9 cellular contexts compared by ENCODE assay signal in genomic region chr3:159861369-159861987, GRCh38. TPM values are rescaled to one million over a fixed set of nuclear protein-coding genes. Genes with fewer than 3 reads are reported as not detected.
DNase-seq lines count a peak whose midpoint lies in the region; ATAC-seq lines count a peak whose summit lies in the region.
"Had no signal": no experiment of that assay in that cellular context is flagged by ENCODE, and none has a peak within 500 bp of the region (broad histone marks: within the 10 kb centered on the region; RNA-seq: fewer than 3 reads in every experiment).

No MANE protein-coding gene starts in this region.

- no peak overlapping the region for H3K27ac Mint-ChIP-seq in activated CD4-positive, alpha-beta T cell treated with anti-CD3 and anti-CD28 coated beads, Interleukin-2, amount 10 ng/mL, durations not matched to agents 7 days and 5 days
- H3K27ac Mint-ChIP-seq: activated naive CD4-positive, alpha-beta T cell treated with anti-CD3 and anti-CD28 coated beads, Interleukin-2, amount 50 U/mL, for 72 hours had no signal

- WGBS in right cardiac atrium = 66% methylated on average over 4 of the region's 4 CpGs

- peaks cover 17% of the 10 kb centered on the region for H3K27me3 Mint-ChIP-seq in activated CD4-positive, alpha-beta T cell treated with anti-CD3 and anti-CD28 coated beads, Interleukin-2, amount 10 ng/mL, durations not matched to agents 7 days and 5 days

- H3K4me3 Mint-ChIP-seq in activated CD4-positive, alpha-beta T cell treated with anti-CD3 and anti-CD28 coated beads, Interleukin-2, amount 10 ng/mL, durations not matched to agents 7 days and 5 days = no peak overlapping the region

- peaks cover 5% of the 10 kb centered on the region for H3K4me1 Mint-ChIP-seq in activated CD4-positive, alpha-beta T cell treated with anti-CD3 and anti-CD28 coated beads, Interleukin-2, amount 10 ng/mL, durations not matched to agents 7 days and 5 days

- H3K27ac ChIP-seq in right cardiac atrium (ENCODE audit: low read length) (peak overlapping the region; percentile 56), caudate nucleus (ENCODE audit: low read depth, low read length) (peak overlapping the region; percentile 65)

- H3K36me3 Mint-ChIP-seq in activated CD4-positive, alpha-beta T cell treated with anti-CD3 and anti-CD28 coated beads, Interleukin-2, amount 10 ng/mL, durations not matched to agents 7 days and 5 days (ENCODE audit: low read depth) = no peaks in the 10 kb centered on the region
- H3K36me3 Mint-ChIP-seq: activated naive CD4-positive, alpha-beta T cell treated with anti-CD3 and anti-CD28 coated beads, Interleukin-2, amount 50 U/mL, for 72 hours had no signal

- no peaks in the 10 kb centered on the region for H3K9me3 Mint-ChIP-seq in activated CD4-positive, alpha-beta T cell treated with anti-CD3 and anti-CD28 coated beads, Interleukin-2, amount 10 ng/mL, durations not matched to agents 7 days and 5 days
- H3K9me3 Mint-ChIP-seq: activated naive CD4-positive, alpha-beta T cell treated with anti-CD3 and anti-CD28 coated beads, Interleukin-2, amount 50 U/mL, for 72 hours had no signal

- no peak for DNase-seq in right cardiac atrium
- DNase-seq in left ventricle myocardium superior = no peak
- DNase-seq in caudate nucleus (lab: John Stamatoyannopoulos, UW) = no peak
- DNase-seq in activated CD4-positive, alpha-beta T cell treated with anti-CD3 and anti-CD28 coated beads, Interleukin-2, amount 10 ng/mL, durations not matched to agents 7 days and 5 days = no peak
- no peak for DNase-seq in globus pallidus (ENCODE audit: low spot score)
- no peak for DNase-seq in stimulated activated CD4-positive, alpha-beta T cell treated with anti-CD3 and anti-CD28 coated beads, Interleukin-15, amount 100 ng/mL, for 24 hours
- no peak for DNase-seq in HuH-7 (ENCODE audit: low spot score)

- intact Hi-C loops in right cardiac atrium (cut with DNase I) = no loop called here
- intact Hi-C loops in left ventricle myocardium superior (cut with micrococcal nuclease) = no loop called here

- no peaks in the 10 kb centered on the region for H3K27me3 ChIP-seq in right cardiac atrium (ENCODE audit: control insufficient read depth, insufficient read depth)

- no peak overlapping the region for H3K4me3 ChIP-seq in right cardiac atrium (ENCODE audit: low read length)

- H3K4me1 ChIP-seq in right cardiac atrium (ENCODE audit: control insufficient read depth, insufficient read depth, low read length) = peaks cover 14% of the 10 kb centered on the region

- H3K9me3 ChIP-seq in right cardiac atrium (ENCODE audit: control insufficient read depth, low read length) = no peaks in the 10 kb centered on the region

- POLR2A ChIA-PET in activated CD4-positive, alpha-beta T cell treated with anti-CD3 and anti-CD28 coated beads, Interleukin-2, amount 10 ng/mL, durations not matched to agents 7 days and 5 days (lab: Charles Lee) = no interaction called here

- CTCF ChIA-PET in activated CD4-positive, alpha-beta T cell treated with anti-CD3 and anti-CD28 coated beads, Interleukin-2, amount 10 ng/mL, durations not matched to agents 7 days and 5 days (lab: Charles Lee) = no interaction called here

- ATAC-seq in right cardiac atrium (no peak), left ventricle myocardium superior (no peak), HG03025 (IDR thresholded peaks at IDR 0.05; ENCODE audit: low FRiP score, unreplicated experiment) (peak; percentile 71)
- ATAC-seq: activated naive CD4-positive, alpha-beta T cell treated with anti-CD3 and anti-CD28 coated beads, Interleukin-2, amount 50 U/mL, for 72 hours had no signal

RNA-seq across cellular contexts. Expression of gene SCHIP1, which starts 21.8 kb away (rescaled TPM):
- total RNA-seq in right cardiac atrium (10 to 100 TPM; 34.7 to 53.7 (median 44.0) TPM), left ventricle myocardium superior (56.3 TPM)
- polyA plus RNA-seq in right cardiac atrium = 61.0 TPM
- under 1 TPM in 1 of 2 experiments, not detected in 1; 0.10 TPM for total RNA-seq in activated CD4-positive, alpha-beta T cell treated with anti-CD3 and anti-CD28 coated beads, Interleukin-2, amount 10 ng/mL, durations not matched to agents 7 days and 5 days
- total RNA-seq: activated naive CD4-positive, alpha-beta T cell treated with anti-CD3 and anti-CD28 coated beads, Interleukin-2, amount 50 U/mL, for 72 hours had no signal

Comparison
In these comparisons a context has a peak if more than half of its experiments do, and no peak if none do; other contexts are left out.
1. RNA of gene SCHIP1, which starts 21.8 kb away (total RNA-seq): 56.3 TPM in left ventricle myocardium superior (single experiment) and 34.7 to 53.7 TPM in right cardiac atrium; 0.10 TPM in activated CD4-positive, alpha-beta T cell treated with anti-CD3 and anti-CD28 coated beads, Interleukin-2, amount 10 ng/mL, durations not matched to agents 7 days and 5 days; every median in the first group is over 10 times any median in the second.